10 cellular contexts compared by ENCODE assay signal in the genomic region with DNA sequence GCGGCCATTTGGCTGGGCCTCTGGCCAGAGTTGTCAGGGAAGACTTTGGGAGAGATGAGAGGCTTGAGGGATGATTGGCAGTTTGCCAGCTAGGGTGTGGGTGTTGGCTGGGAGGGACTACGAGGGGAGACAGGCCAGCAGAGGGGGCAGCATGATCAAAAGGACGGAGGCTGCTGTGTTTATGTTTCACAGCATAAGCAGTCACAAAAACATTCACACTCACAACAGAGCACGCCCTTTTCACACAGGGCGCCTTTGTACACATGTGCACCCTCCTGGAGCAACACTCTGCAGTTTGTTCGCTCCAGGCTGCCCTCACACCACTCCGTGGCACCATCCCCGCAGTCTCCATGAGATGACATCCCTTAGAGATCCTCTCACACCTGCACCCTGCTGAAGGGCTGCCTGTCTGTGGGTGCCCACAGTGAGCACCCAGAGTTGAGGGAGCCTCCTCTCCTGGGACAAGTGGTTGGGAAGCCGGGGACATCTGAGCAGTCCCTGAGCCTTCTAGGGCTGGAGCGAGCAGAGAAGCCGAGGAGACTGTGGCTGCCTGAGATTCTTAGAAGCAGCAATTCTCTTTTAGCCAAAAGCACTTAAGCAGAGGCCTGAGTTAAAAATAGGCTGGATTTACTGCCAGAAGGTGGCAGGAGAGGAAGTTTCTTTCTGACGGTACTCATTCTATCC. TPM values are rescaled to one million over a fixed set of nuclear protein-coding genes. Genes with fewer than 3 reads are reported as not detected.
A peak's percentile ranks its signal among the peaks of the same experiment; 100 is the strongest.
DNase-seq lines count a peak whose midpoint lies in the region; ATAC-seq, FAIRE-seq and TF ChIP-seq lines count a peak whose summit lies in the region.
"Had no signal": no experiment of that assay in that cellular context is flagged by ENCODE, and none has a peak within 500 bp of the region (broad histone marks: within the 10 kb centered on the region; RNA-seq: fewer than 3 reads in every experiment).

No MANE protein-coding gene starts in this region.

- H2AFZ ChIP-seq in GM12878 (ENCODE audit: control insufficient read depth, low read depth, low read length): no peak overlapping the region; the same call in 1 of the 2 replicates

- peak; percentile 52 for TF ChIP-seq RAD21 in GM12878 (IDR thresholded peaks at IDR 0.05; ENCODE audit: insufficient read depth, low read depth, low read length)

- TF ChIP-seq EP300 in GM12878 (IDR thresholded peaks at IDR 0.05; ENCODE audit: borderline replicate concordance in 1 of 2, control insufficient read depth in 1 of 2, low read depth in 2 of 2, low read length in 2 of 2): no peak

- no peak overlapping the region for H3K27ac Mint-ChIP-seq in stimulated activated naive CD8-positive, alpha-beta T cell treated with anti-CD3 and anti-CD28 coated beads, Interleukin-15, amount 100 ng/mL, for 72 hours
- H3K27ac Mint-ChIP-seq: stimulated activated naive CD8-positive, alpha-beta T cell treated with anti-CD3 and anti-CD28 coated beads, Interleukin-15, Interleukin-2, amounts not matched to agents 100 ng/mL and 50 ng/mL, for 24 hours had no signal

- WGBS in GM12878 (ENCODE audit: insufficient coverage, insufficient replicate concordance, low lambda C conversion rate, missing lambda C conversion rate): 30% methylated on average over 12 of the region's 12 CpGs

- no TSS peak for BruUV-seq in GM12878 (replicated peaks; lab: Mats Ljungman, UMichigan)

- H3K4me3 Mint-ChIP-seq in stimulated activated naive CD8-positive, alpha-beta T cell treated with anti-CD3 and anti-CD28 coated beads, Interleukin-15, amount 100 ng/mL, for 72 hours: no peak overlapping the region
- H3K4me3 Mint-ChIP-seq: central memory CD8-positive, alpha-beta T cell; stimulated activated naive CD8-positive, alpha-beta T cell treated with anti-CD3 and anti-CD28 coated beads, Interleukin-15, Interleukin-2, amounts not matched to agents 100 ng/mL and 50 ng/mL, for 24 hours had no signal

- no peaks in the 10 kb centered on the region for H4K20me1 ChIP-seq in GM12878 (ENCODE audit: control insufficient read depth, insufficient read depth)

- H3K36me3 ChIP-seq in GM12878 (ENCODE audit: control insufficient read depth in 2 of 2, insufficient read depth in 2 of 2, low read length in 1 of 2) (no peaks in the 10 kb centered on the region), tibial artery (no peaks in the 10 kb centered on the region)

- H3K4me1 ChIP-seq in GM12878 (ENCODE audit: control insufficient read depth, insufficient read depth, low read length) (peaks cover 3% of the 10 kb centered on the region; the same call in 1 of the 2 replicates), tibial artery (peaks cover 0 to 22% (median 14%) of the 10 kb centered on the region in 4 donors)

- H3K27me3 ChIP-seq in GM12878 (replicated peaks in 1 of 2; ENCODE audit: control insufficient read depth in 2 of 2, insufficient read depth in 2 of 2, low read length in 1 of 2): no peaks in the 10 kb centered on the region; a peak in 1 of 4 replicates
- peaks cover 0 to 11% of the 10 kb centered on the region in 2 donors for H3K27me3 ChIP-seq in tibial artery

- TF ChIP-seq POLR2A in GM12878 (IDR thresholded peaks at IDR 0.05; ENCODE audit: low read depth, low read length): no peak

- no peak overlapping the region for H3K4me2 ChIP-seq in GM12878 (ENCODE audit: control insufficient read depth, insufficient read depth)

- H3K79me2 ChIP-seq in GM12878 (ENCODE audit: control insufficient read depth, insufficient read depth, low read length): no peaks in the 10 kb centered on the region

- TF ChIP-seq CTCF in GM12878 (IDR thresholded peaks at IDR 0.05 in 2 of 3, conservative IDR thresholded peaks at IDR 0.05 in 1 of 3; ENCODE audit: control insufficient read depth in 2 of 3, extremely low read depth in 1 of 3, insufficient read depth in 1 of 3, low read depth in 3 of 3, low read length in 3 of 3) (peak; percentile 33 to 59 (median 35); a peak in 4 of 6 replicates), tibial artery (IDR thresholded peaks at IDR 0.05) (peak; percentile 43 to 47)

- peak; percentile 61 for ATAC-seq in stimulated activated naive CD8-positive, alpha-beta T cell treated with anti-CD3 and anti-CD28 coated beads, Interleukin-15, amount 100 ng/mL, for 72 hours
- no peak for ATAC-seq in stimulated activated naive CD8-positive, alpha-beta T cell treated with anti-CD3 and anti-CD28 coated beads, Interleukin-15, Interleukin-2, amounts not matched to agents 100 U/mL and 50 U/mL, for 24 hours
- peak; percentile 75 for ATAC-seq in GM12878
- ATAC-seq in left colon: peak; percentile 63
- ATAC-seq in GM18909 (IDR thresholded peaks at IDR 0.05; ENCODE audit: poor library complexity, unreplicated experiment): no peak
- ATAC-seq in GM18498 (IDR thresholded peaks at IDR 0.05; ENCODE audit: unreplicated experiment): no peak

- intact Hi-C loops in GM12878 (cut with micrococcal nuclease; ENCODE audit: unreplicated experiment) (no loop called here), left colon (cut with DNase I, micrococcal nuclease) (loop anchor here in 1 of 2 donors (5.0 kb wide), 1 partner anchor 78 kb away; a partner anchor contains a TSS), tibial artery (cut with DNase I; ENCODE audit: low total_unique reads) (loop anchor here (5.0 kb wide), 1 partner anchor 33 kb away; a partner anchor contains a TSS)

- SMC1A ChIA-PET in GM12878 (lab: Charles Lee; ENCODE audit: uncharacterized antibody, unreplicated experiment): interaction anchor here (0.6 to 2.4 kb wide), 2 partner anchors 74 to 904 kb away, joined by 3 to 37 read pairs; no protein-coding TSS in a partner anchor

- H3K9me3 Mint-ChIP-seq in stimulated activated naive CD8-positive, alpha-beta T cell treated with anti-CD3 and anti-CD28 coated beads, Interleukin-15, amount 100 ng/mL, for 72 hours: no peaks in the 10 kb centered on the region
- H3K9me3 Mint-ChIP-seq: central memory CD8-positive, alpha-beta T cell; stimulated activated naive CD8-positive, alpha-beta T cell treated with anti-CD3 and anti-CD28 coated beads, Interleukin-15, Interleukin-2, amounts not matched to agents 100 ng/mL and 50 ng/mL, for 24 hours had no signal

- peaks cover 20% of the 10 kb centered on the region for H3K4me1 Mint-ChIP-seq in stimulated activated naive CD8-positive, alpha-beta T cell treated with anti-CD3 and anti-CD28 coated beads, Interleukin-15, amount 100 ng/mL, for 72 hours

- POLR2A ChIA-PET in GM12878 (lab: Charles Lee): no interaction called here

- no peak overlapping the region for H3K9ac ChIP-seq in GM12878 (ENCODE audit: control insufficient read depth, insufficient read depth, low read length)

- H3K4me3 ChIP-seq in GM12878 (no peak overlapping the region), tibial artery (no peak overlapping the region)

- H3K27ac ChIP-seq in GM12878 (ENCODE audit: control insufficient read depth, insufficient read depth): no peak overlapping the region
- peak overlapping the region; percentile 10 to 21 for H3K27ac ChIP-seq in tibial artery

- H3K27me3 Mint-ChIP-seq in stimulated activated naive CD8-positive, alpha-beta T cell treated with anti-CD3 and anti-CD28 coated beads, Interleukin-15, amount 100 ng/mL, for 72 hours: peaks cover 14% of the 10 kb centered on the region

- CTCF ChIA-PET in GM12878 (lab: Yijun Ruan, JAX): interaction anchor here (0.6 to 6.8 kb wide), 10 partner anchors 9 to 81 kb away, joined by 3 to 284 read pairs (median 4); a partner anchor contains a TSS

- in situ Hi-C loops in GM12878 (cut with MboI): loop anchor here (5.0 kb wide), 1 partner anchor 73 kb away; no protein-coding TSS in a partner anchor

- no peaks in the 10 kb centered on the region for H3K9me3 ChIP-seq in GM12878 (replicated peaks; ENCODE audit: control insufficient read depth, insufficient read depth, low read length)
- no peaks in the 10 kb centered on the region for H3K9me3 ChIP-seq in tibial artery

- FAIRE-seq in GM12878 (lab: Jason Lieb, UNC): no peak

- DNase-seq in stimulated activated naive CD8-positive, alpha-beta T cell treated with anti-CD3 and anti-CD28 coated beads, Interleukin-15, amount 100 ng/mL, for 72 hours: no peak
- DNase-seq in stimulated activated naive CD8-positive, alpha-beta T cell treated with anti-CD3 and anti-CD28 coated beads, Interleukin-15, Interleukin-2, amounts not matched to agents 100 U/mL and 50 U/mL, for 24 hours: no peak
- DNase-seq in NCI-H524 (lab: John Stamatoyannopoulos, UW): peak; percentile 83 to 87
- no peak for DNase-seq in GM12878 (ENCODE audit: low read depth, low spot score)
- peak; percentile 42 to 48 for DNase-seq in left colon
- no peak for DNase-seq in tibial artery

- RAD21 ChIA-PET in GM12878 (lab: Charles Lee; ENCODE audit: unreplicated experiment): interaction anchor here (1.0 to 2.8 kb wide), 2 partner anchors 73 to 74 kb away, joined by 4 to 14 read pairs; no protein-coding TSS in a partner anchor

RNA-seq across cellular contexts. Expression of a gene that starts 15.4 kb away (rescaled TPM):
- 1.8 and 2.1 TPM in 2 replicates for total RNA-seq in GM12878 (2013; cell fraction: nucleolus; rRNA removed)
- total RNA-seq in GM12878 (2014; rRNA removed): 1.1 and 1.3 TPM in 2 replicates
- 0.64 and 0.67 TPM in 2 replicates for total RNA-seq in GM12878 (2014; rRNA removed; fragmentation: Illumina TruSeq; extraction: Trizol)
- total RNA-seq in GM12878 (2021): 1.2 and 1.5 TPM in 2 replicates
- polyA plus RNA-seq in GM12878 (2011; ENCODE audit: low read depth): 2.6 TPM
- 2.3 and 5.4 TPM in 2 replicates for polyA plus RNA-seq in GM12878 (2011; rRNA removed)
- 6.2 and 7.7 TPM in 2 replicates for polyA plus RNA-seq in GM12878 (2011; cell fraction: cytosol; rRNA removed)
- 5.1 and 10.8 TPM in 2 replicates for polyA plus RNA-seq in GM12878 (2011; cell fraction: nucleus; rRNA removed)
- 3.4 and 4.9 TPM in 2 replicates for polyA plus RNA-seq in GM12878 (2012)
- 0.55 and 1.00 TPM in 2 replicates for polyA plus RNA-seq in GM12878 (2014; fragmentation: Illumina TruSeq; extraction: Trizol)
- under 1 TPM; 0.08 to 0.26 TPM for polyA plus RNA-seq in GM12878 (2014; fragmentation: Nextera tagmentation; extraction: Ambion mirVana)
- 1.2 and 1.7 TPM in 2 replicates for polyA plus RNA-seq in GM12878 (2014; rRNA removed)
- polyA plus RNA-seq in GM12878 (2016; fragmentation: Nextera tagmentation; extraction: Ambion mirVana): 1 to 10 TPM in 1 of 2 experiments, under 1 TPM in 1; 0.81 to 1.1 TPM
- 1.8 and 3.9 TPM in 2 replicates for polyA minus RNA-seq in GM12878 (2011; rRNA and poly(A)+ RNA removed)
- 2.9 and 3.6 TPM in 2 replicates for polyA minus RNA-seq in GM12878 (2011; cell fraction: cytosol; rRNA and poly(A)+ RNA removed)
- 2.4 and 3.4 TPM in 2 replicates for polyA minus RNA-seq in GM12878 (2011; cell fraction: nucleus; rRNA and poly(A)+ RNA removed)
- total RNA-seq in left colon: 10 to 100 TPM in 1 of 2 donors, 1 to 10 TPM in 1; 7.7 to 23.1 TPM

RNA-seq across cellular contexts. Expression of a gene that starts 30.5 kb away (rescaled TPM):
- total RNA-seq in GM12878 (2013; cell fraction: nucleolus; rRNA removed): 5.7 and 6.7 TPM in 2 replicates
- total RNA-seq in GM12878 (2014; rRNA removed) (8.7 and 14.1 TPM in 2 replicates), GM12878 (2014; rRNA removed; fragmentation: Illumina TruSeq; extraction: Trizol) (3.4 and 4.3 TPM in 2 replicates), GM12878 (2021) (5.3 and 6.3 TPM in 2 replicates), left colon (10 to 100 TPM; 23.0 to 33.5 TPM)
- 1.9 TPM for polyA plus RNA-seq in GM12878 (2011; ENCODE audit: low read depth)
- polyA plus RNA-seq in GM12878 (2011; rRNA removed) (3.6 and 8.4 TPM in 2 replicates), GM12878 (2014; fragmentation: Illumina TruSeq; extraction: Trizol) (2.4 and 4.9 TPM in 2 replicates), GM12878 (2014; fragmentation: Nextera tagmentation; extraction: Ambion mirVana) (1 to 10 TPM in 1 of 2 experiments, under 1 TPM in 1; 0.52 to 1.3 TPM), GM12878 (2014; rRNA removed) (9.7 and 10.7 TPM in 2 replicates), GM12878 (2016; fragmentation: Nextera tagmentation; extraction: Ambion mirVana) (1 to 10 TPM; 3.4 to 4.7 TPM)
- 11.2 and 12.9 TPM in 2 replicates for polyA plus RNA-seq in GM12878 (2011; cell fraction: cytosol; rRNA removed)
- 6.6 and 8.8 TPM in 2 replicates for polyA plus RNA-seq in GM12878 (2011; cell fraction: nucleus; rRNA removed)
- 4.7 and 5.6 TPM in 2 replicates for polyA plus RNA-seq in GM12878 (2012)
- polyA minus RNA-seq in GM12878 (2011; rRNA and poly(A)+ RNA removed): 4.8 and 12.7 TPM in 2 replicates
- 4.7 and 5.6 TPM in 2 replicates for polyA minus RNA-seq in GM12878 (2011; cell fraction: cytosol; rRNA and poly(A)+ RNA removed)
- polyA minus RNA-seq in GM12878 (2011; cell fraction: nucleus; rRNA and poly(A)+ RNA removed): 3.1 and 4.1 TPM in 2 replicates

RNA-seq across cellular contexts. Expression of a gene that starts 33.6 kb away (rescaled TPM):
- 1.3 and 1.4 TPM in 2 replicates for total RNA-seq in GM12878 (2013; cell fraction: nucleolus; rRNA removed)
- total RNA-seq in GM12878 (2014; rRNA removed) (0.05 TPM in 1 of 2 replicates, not detected in the other), GM12878 (2014; rRNA removed; fragmentation: Illumina TruSeq; extraction: Trizol) (not detected in 2 replicates), GM12878 (2021) (0.28 TPM in 1 of 2 replicates, not detected in the other), left colon (100 to 1,000 TPM in 1 of 2 donors, 10 to 100 TPM in 1; 63.0 to 176 TPM)
- not detected for polyA plus RNA-seq in GM12878 (2011; ENCODE audit: low read depth)
- polyA plus RNA-seq in GM12878 (2011; rRNA removed) (4.6 and 7.5 TPM in 2 replicates), GM12878 (2014; fragmentation: Illumina TruSeq; extraction: Trizol) (0.13 TPM in 1 of 2 replicates, not detected in the other), GM12878 (2014; fragmentation: Nextera tagmentation; extraction: Ambion mirVana) (under 1 TPM in 1 of 2 experiments, not detected in 1; 0.19 TPM), GM12878 (2014; rRNA removed) (not detected in 2 replicates), GM12878 (2016; fragmentation: Nextera tagmentation; extraction: Ambion mirVana) (under 1 TPM; 0.13 to 0.44 TPM)
- 7.8 and 9.4 TPM in 2 replicates for polyA plus RNA-seq in GM12878 (2011; cell fraction: cytosol; rRNA removed)
- 4.4 and 8.5 TPM in 2 replicates for polyA plus RNA-seq in GM12878 (2011; cell fraction: nucleus; rRNA removed)
- 0.18 and 0.55 TPM in 2 replicates for polyA plus RNA-seq in GM12878 (2012)
- polyA minus RNA-seq in GM12878 (2011; rRNA and poly(A)+ RNA removed): 6.3 and 7.3 TPM in 2 replicates
- polyA minus RNA-seq in GM12878 (2011; cell fraction: cytosol; rRNA and poly(A)+ RNA removed): 10.4 and 11.4 TPM in 2 replicates
- 2.4 and 3.7 TPM in 2 replicates for polyA minus RNA-seq in GM12878 (2011; cell fraction: nucleus; rRNA and poly(A)+ RNA removed)

RNA-seq across cellular contexts. Expression of a gene that starts 41.6 kb away (rescaled TPM):
- total RNA-seq in GM12878 (2013; cell fraction: nucleolus; rRNA removed): 16.4 and 17.7 TPM in 2 replicates
- total RNA-seq in GM12878 (2014; rRNA removed): 46.9 and 52.3 TPM in 2 replicates
- 44.0 and 50.2 TPM in 2 replicates for total RNA-seq in GM12878 (2014; rRNA removed; fragmentation: Illumina TruSeq; extraction: Trizol)
- total RNA-seq in GM12878 (2021): 32.5 and 38.3 TPM in 2 replicates
- 31.8 TPM for polyA plus RNA-seq in GM12878 (2011; ENCODE audit: low read depth)
- 66.4 and 81.0 TPM in 2 replicates for polyA plus RNA-seq in GM12878 (2011; rRNA removed)
- polyA plus RNA-seq in GM12878 (2011; cell fraction: cytosol; rRNA removed): 106 and 113 TPM in 2 replicates
- 18.1 and 20.0 TPM in 2 replicates for polyA plus RNA-seq in GM12878 (2011; cell fraction: nucleus; rRNA removed)
- 33.8 and 37.6 TPM in 2 replicates for polyA plus RNA-seq in GM12878 (2012)
- polyA plus RNA-seq in GM12878 (2014; fragmentation: Illumina TruSeq; extraction: Trizol): 53.6 and 74.5 TPM in 2 replicates
- 10 to 100 TPM; 70.8 to 85.6 TPM for polyA plus RNA-seq in GM12878 (2014; fragmentation: Nextera tagmentation; extraction: Ambion mirVana)
- 62.9 and 77.3 TPM in 2 replicates for polyA plus RNA-seq in GM12878 (2014; rRNA removed)
- polyA plus RNA-seq in GM12878 (2016; fragmentation: Nextera tagmentation; extraction: Ambion mirVana): 10 to 100 TPM; 52.4 to 54.4 TPM
- 46.1 and 62.1 TPM in 2 replicates for polyA minus RNA-seq in GM12878 (2011; rRNA and poly(A)+ RNA removed)
- 15.3 and 18.2 TPM in 2 replicates for polyA minus RNA-seq in GM12878 (2011; cell fraction: cytosol; rRNA and poly(A)+ RNA removed)
- polyA minus RNA-seq in GM12878 (2011; cell fraction: nucleus; rRNA and poly(A)+ RNA removed): 7.3 and 8.8 TPM in 2 replicates
- 100 to 1,000 TPM in 1 of 2 donors, 10 to 100 TPM in 1; 70.6 to 107 TPM for total RNA-seq in left colon

RNA-seq across cellular contexts. Expression of a gene that starts 43.0 kb away (rescaled TPM):
- 15.4 TPM in 2 replicates for total RNA-seq in GM12878 (2013; cell fraction: nucleolus; rRNA removed)
- total RNA-seq in GM12878 (2014; rRNA removed) (21.7 and 28.9 TPM in 2 replicates), GM12878 (2014; rRNA removed; fragmentation: Illumina TruSeq; extraction: Trizol) (10.5 and 13.0 TPM in 2 replicates), GM12878 (2021) (30.0 and 38.8 TPM in 2 replicates), left colon (100 to 1,000 TPM in 1 of 2 donors, 10 to 100 TPM in 1; 88.9 to 160 TPM)
- polyA plus RNA-seq in GM12878 (2011; ENCODE audit: low read depth): 2.3 TPM
- polyA plus RNA-seq in GM12878 (2011; rRNA removed) (3.1 and 6.4 TPM in 2 replicates), GM12878 (2014; fragmentation: Illumina TruSeq; extraction: Trizol) (5.7 and 11.3 TPM in 2 replicates), GM12878 (2014; fragmentation: Nextera tagmentation; extraction: Ambion mirVana) (under 1 TPM; 0.29 to 0.79 TPM), GM12878 (2014; rRNA removed) (27.8 and 29.6 TPM in 2 replicates), GM12878 (2016; fragmentation: Nextera tagmentation; extraction: Ambion mirVana) (10 to 100 TPM; 16.4 to 18.7 TPM)
- 7.8 and 11.9 TPM in 2 replicates for polyA plus RNA-seq in GM12878 (2011; cell fraction: cytosol; rRNA removed)
- 45.5 TPM in 2 replicates for polyA plus RNA-seq in GM12878 (2011; cell fraction: nucleus; rRNA removed)
- 6.3 and 9.5 TPM in 2 replicates for polyA plus RNA-seq in GM12878 (2012)
- polyA minus RNA-seq in GM12878 (2011; rRNA and poly(A)+ RNA removed): 8.7 and 12.4 TPM in 2 replicates
- 12.2 and 13.4 TPM in 2 replicates for polyA minus RNA-seq in GM12878 (2011; cell fraction: cytosol; rRNA and poly(A)+ RNA removed)
- polyA minus RNA-seq in GM12878 (2011; cell fraction: nucleus; rRNA and poly(A)+ RNA removed): 9.4 and 17.5 TPM in 2 replicates

Comparison
In these comparisons a context has a peak if more than half of its experiments do, and no peak if none do; other contexts are left out.
1. ATAC-seq: peak in stimulated activated naive CD8-positive, alpha-beta T cell treated with anti-CD3 and anti-CD28 coated beads, Interleukin-15, amount 100 ng/mL, for 72 hours (single experiment), GM12878 (single experiment) and left colon (single experiment); none in stimulated activated naive CD8-positive, alpha-beta T cell treated with anti-CD3 and anti-CD28 coated beads, Interleukin-15, Interleukin-2, amounts not matched to agents 100 U/mL and 50 U/mL, for 24 hours (single experiment), GM18909 (single experiment) and GM18498 (single experiment).
2. DNase-seq: peak in NCI-H524 (2 of 2) and left colon (2 of 2); none in stimulated activated naive CD8-positive, alpha-beta T cell treated with anti-CD3 and anti-CD28 coated beads, Interleukin-15, amount 100 ng/mL, for 72 hours (0 of 2), stimulated activated naive CD8-positive, alpha-beta T cell treated with anti-CD3 and anti-CD28 coated beads, Interleukin-15, Interleukin-2, amounts not matched to agents 100 U/mL and 50 U/mL, for 24 hours (single experiment), GM12878 (single experiment) and tibial artery (0 of 2).
3. RNA of a gene that starts 33.6 kb away (total RNA-seq): 63.0 to 176 TPM in left colon; 0.05 to 1.4 TPM in GM12878; every median in the first group is over 10 times any median in the second.